ENCODE assay signal across 8 cellular contexts in the genomic region with DNA sequence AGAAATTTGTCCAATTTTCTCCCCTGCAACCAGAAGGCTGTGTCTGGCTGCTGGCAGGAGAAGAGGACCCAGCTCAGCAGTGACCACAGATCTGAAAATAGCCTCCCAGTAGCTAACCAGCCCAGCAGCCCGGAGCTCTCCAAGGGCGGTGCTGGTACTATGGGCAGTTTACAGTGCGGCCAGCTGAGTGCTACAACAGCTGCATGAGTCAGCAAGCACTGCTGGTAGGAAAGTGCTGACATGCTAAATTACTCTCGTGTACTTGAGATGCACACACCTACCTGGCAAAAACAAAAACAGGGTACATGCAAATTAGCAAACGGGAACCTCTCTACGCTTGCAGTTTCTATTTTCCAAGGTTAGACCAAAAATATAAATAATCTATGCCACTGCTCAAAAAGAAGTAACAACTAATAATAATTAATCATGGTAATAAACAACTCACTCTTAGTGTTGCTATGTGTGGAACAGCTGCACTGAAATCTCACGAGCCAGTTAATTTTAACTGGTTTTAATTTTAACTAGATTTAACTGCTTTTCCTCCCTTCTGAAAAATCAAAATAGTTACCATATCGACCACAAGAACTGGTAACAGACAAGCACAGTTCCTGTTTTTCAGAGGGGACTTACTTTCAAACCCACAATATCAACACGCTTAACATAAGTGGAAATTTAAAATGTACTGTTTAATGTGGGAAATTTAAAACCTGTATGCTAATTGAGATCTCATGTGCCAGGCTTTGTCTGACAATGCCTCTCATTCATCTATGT. TPM values are rescaled to one million over a fixed set of nuclear protein-coding genes. Genes with fewer than 3 reads are reported as not detected.
A peak's percentile ranks its signal among the peaks of the same experiment; 100 is the strongest.
DNase-seq lines count a peak whose midpoint lies in the region; ATAC-seq and TF ChIP-seq lines count a peak whose summit lies in the region.

No MANE protein-coding gene starts in this region.

- peaks cover 56% of the 10 kb centered on the region for H3K36me3 Mint-ChIP-seq in activated naive CD4-positive, alpha-beta T cell treated with anti-CD3 and anti-CD28 coated beads, Interleukin-2, amount 10 ng/mL, durations not matched to agents 7 days and 5 days

- CTCF ChIA-PET in activated naive CD4-positive, alpha-beta T cell treated with anti-CD3 and anti-CD28 coated beads, Interleukin-2, amount 10 ng/mL, durations not matched to agents 7 days and 5 days (lab: Charles Lee), result interaction anchor here (0.6 to 8.6 kb wide), 15 partner anchors 8 to 346 kb away, joined by 3 to 193 read pairs (median 7); a partner anchor contains a TSS

- H3K4me1 Mint-ChIP-seq in activated naive CD4-positive, alpha-beta T cell treated with anti-CD3 and anti-CD28 coated beads, Interleukin-2, amount 10 ng/mL, durations not matched to agents 7 days and 5 days, result peaks cover 93% of the 10 kb centered on the region

- peak overlapping the region; percentile 96 for H3K27ac Mint-ChIP-seq in activated naive CD4-positive, alpha-beta T cell treated with anti-CD3 and anti-CD28 coated beads, Interleukin-2, amount 10 ng/mL, durations not matched to agents 7 days and 5 days

- ATAC-seq in GM19452 (IDR thresholded peaks at IDR 0.05; ENCODE audit: unreplicated experiment) (peak; percentile 76), HG03439 (IDR thresholded peaks at IDR 0.05; ENCODE audit: unreplicated experiment) (peak; percentile 62), gastroesophageal sphincter (peak; percentile 93)

- no peaks in the 10 kb centered on the region for H3K36me3 ChIP-seq in gastroesophageal sphincter

- no peak for TF ChIP-seq EP300 in gastroesophageal sphincter (IDR thresholded peaks at IDR 0.05)

- H3K4me3 Mint-ChIP-seq in activated naive CD4-positive, alpha-beta T cell treated with anti-CD3 and anti-CD28 coated beads, Interleukin-2, amount 10 ng/mL, durations not matched to agents 7 days and 5 days, result peak overlapping the region; percentile 73

- peaks cover 5 to 30% (median 7%) of the 10 kb centered on the region in 3 donors for H3K4me1 ChIP-seq in gastroesophageal sphincter

- DNase-seq in COLO668 (lab: John Stamatoyannopoulos, UW; ENCODE audit: unreplicated experiment), result peak; percentile 65
- peak; percentile 95 for DNase-seq in OCI-M1 (lab: John Stamatoyannopoulos, UW)
- DNase-seq in activated naive CD4-positive, alpha-beta T cell treated with anti-CD3 and anti-CD28 coated beads, Interleukin-2, amount 10 ng/mL, durations not matched to agents 7 days and 5 days, result peak; percentile 70
- peak; percentile 72 for DNase-seq in occipital lobe (lab: John Stamatoyannopoulos, UW)
- DNase-seq in GM13977 (ENCODE audit: low spot score), result no peak

- H3K27ac ChIP-seq in gastroesophageal sphincter, result peak overlapping the region in 3 of 4 donors; percentile 18 to 58 (median 54)

- no peak for TF ChIP-seq CTCF in gastroesophageal sphincter (IDR thresholded peaks at IDR 0.05)
- no peak for TF ChIP-seq CTCF in GM13977 (IDR thresholded peaks at IDR 0.05; ENCODE audit: extremely low read depth, insufficient read depth, missing control alignments)

- H3K27me3 Mint-ChIP-seq in activated naive CD4-positive, alpha-beta T cell treated with anti-CD3 and anti-CD28 coated beads, Interleukin-2, amount 10 ng/mL, durations not matched to agents 7 days and 5 days, result no peaks in the 10 kb centered on the region

- H3K9me3 ChIP-seq in gastroesophageal sphincter, result no peaks in the 10 kb centered on the region

- no peak overlapping the region for H3K4me3 ChIP-seq in gastroesophageal sphincter

- H3K9me3 Mint-ChIP-seq in activated naive CD4-positive, alpha-beta T cell treated with anti-CD3 and anti-CD28 coated beads, Interleukin-2, amount 10 ng/mL, durations not matched to agents 7 days and 5 days, result peaks cover 8% of the 10 kb centered on the region

- in situ Hi-C loops in GM13977 (cut with MboI; ENCODE audit: low pct_unique_long_range_greater_than_20kb, low sequenced_read_pairs, unreplicated experiment), result no loop called here

- TF ChIP-seq POLR2A in gastroesophageal sphincter (IDR thresholded peaks at IDR 0.05), result no peak

- 17 to 28% methylated on average over 7 to 9 of the region's 9 CpGs for WGBS in gastroesophageal sphincter (ENCODE audit: low coverage in 1 of 2), 2 donors

- no peaks in the 10 kb centered on the region for H3K27me3 ChIP-seq in gastroesophageal sphincter

RNA-seq across cellular contexts. Expression of a gene that starts 10.8 kb away (rescaled TPM):
- total RNA-seq in gastroesophageal sphincter (10 to 100 TPM in 1 of 4 donors, 1 to 10 TPM in 3; 3.5 to 10.4 (median 3.9) TPM), occipital lobe (65.4 TPM)
